ENCODE assay signal across 17 cellular contexts in genomic region chr11:110425751-110426545, GRCh38. TPM values are rescaled to one million over a fixed set of nuclear protein-coding genes. Genes with fewer than 3 reads are reported as not detected.
A peak's percentile ranks its signal among the peaks of the same experiment; 100 is the strongest.
DNase-seq lines count a peak whose midpoint lies in the region; ATAC-seq and TF ChIP-seq lines count a peak whose summit lies in the region.
"Had no signal": no experiment of that assay in that cellular context is flagged by ENCODE, and none has a peak within 500 bp of the region (broad histone marks: within the 10 kb centered on the region; RNA-seq: fewer than 3 reads in every experiment).

No MANE protein-coding gene starts in this region.

- no TSS peak for BruUV-seq in PC-3 (replicated peaks; lab: Mats Ljungman, UMichigan)

- H3K4me1 ChIP-seq in PC-3 (ENCODE audit: insufficient read depth, low read length), result 0 out of 2 replicates have a peak, but pooled peaks cover 5% of the 10 kb centered on the region

- no peak overlapping the region for H3K9ac ChIP-seq in PC-3 (ENCODE audit: low read length)
- H3K9ac ChIP-seq: BLaER1 had no signal

- no peak for TF ChIP-seq CTCF in PC-3 (conservative IDR thresholded peaks at IDR 0.05; ENCODE audit: low read depth, low read length)

- H3K79me2 ChIP-seq in PC-3 (ENCODE audit: low read length), result peaks cover 8% of the 10 kb centered on the region

- no peak overlapping the region for H2AFZ ChIP-seq in PC-3 (ENCODE audit: low read length)

- intact Hi-C loops in PC-3 (cut with micrococcal nuclease), result no loop called here

- H3K9me3 ChIP-seq in PC-3 (ENCODE audit: low read length), result 0 out of 2 replicates have a peak, but pooled peaks cover under 1% of the 10 kb centered on the region

- POLR2A ChIA-PET in HEK293T (lab: Yijun Ruan, JAX), result no interaction called here
- POLR2A ChIA-PET in PC-3 (lab: Charles Lee; ENCODE audit: unreplicated experiment), result no interaction called here

- no peaks in the 10 kb centered on the region for H3F3A ChIP-seq in PC-3 (ENCODE audit: low read length, unreplicated experiment)

- CTCF ChIA-PET in HEK293T (lab: Yijun Ruan, JAX) (interaction anchor here (1.2 kb wide), 1 partner anchor 10 kb away, joined by 3 read pairs; no protein-coding TSS in a partner anchor), PC-3 (lab: Charles Lee) (no interaction called here)

- H3K4me2 ChIP-seq in PC-3 (ENCODE audit: low read length), result no peak overlapping the region
- H3K4me2 ChIP-seq: BLaER1 had no signal

- no peak overlapping the region for H3K27ac ChIP-seq in PC-3 (ENCODE audit: low read length)
- H3K27ac ChIP-seq: BLaER1 had no signal

- H3K36me3 ChIP-seq in PC-3 (ENCODE audit: low read depth, low read length), result no peaks in the 10 kb centered on the region
- H3K36me3 ChIP-seq: BLaER1 had no signal

- no peaks in the 10 kb centered on the region for H3K27me3 ChIP-seq in PC-3 (ENCODE audit: low read length)
- H3K27me3 ChIP-seq: BLaER1 had no signal

- peaks cover 5% of the 10 kb centered on the region; the same call in 1 of the 2 replicates for H4K20me1 ChIP-seq in PC-3 (ENCODE audit: low read length)
- H4K20me1 ChIP-seq: BLaER1 had no signal

- DNase-seq in AG08396 (ENCODE audit: low spot score) (peak; percentile 42), HEK293T (ENCODE audit: extremely low spot score) (peak; percentile 19), PC-3 (peak; percentile 20), fibroblast of peridontal ligament (ENCODE audit: extremely low read depth) (peak; percentile 91), NK-92 (lab: John Stamatoyannopoulos, UW; ENCODE audit: unreplicated experiment) (no peak), NCI-H1092 (lab: John Stamatoyannopoulos, UW) (no peak)
- DNase-seq: activated naive CD4-positive, alpha-beta T cell; cerebellar nuclear complex; foreskin melanocyte; GDM1; kidney glomerular epithelial cell; naive B cell; stimulated activated CD4-positive, alpha-beta T cell treated with anti-CD3 and anti-CD28 coated beads, Interleukin-4, amount 100 ng/mL, for 4 hours; stimulated activated naive CD4-positive, alpha-beta T cell had no signal

- H3K4me3 ChIP-seq in PC-3 (ENCODE audit: low read length), result no peak overlapping the region
- H3K4me3 ChIP-seq: BLaER1 had no signal

- no peaks in the 10 kb centered on the region for H3K9me2 ChIP-seq in PC-3 (replicated peaks; ENCODE audit: low read length)

- ATAC-seq in PC-3, result no peak
- ATAC-seq in HG02973 (IDR thresholded peaks at IDR 0.05; ENCODE audit: unreplicated experiment), result no peak
- ATAC-seq in GM21529 (IDR thresholded peaks at IDR 0.05; ENCODE audit: unreplicated experiment), result no peak

TF ChIP-seq in HEK293T, 16 proteins besides CTCF, POLR2A, EP300 and RAD21:
- TF ChIP-seq FOXK2 (IDR thresholded peaks at IDR 0.05), result no peak
- TF ChIP-seq BHLHE40 (IDR thresholded peaks at IDR 0.05; ENCODE audit: borderline replicate concordance), result no peak
- TF ChIP-seq SP1 (IDR thresholded peaks at IDR 0.05), result no peak
- TF ChIP-seq, protein P1, sequence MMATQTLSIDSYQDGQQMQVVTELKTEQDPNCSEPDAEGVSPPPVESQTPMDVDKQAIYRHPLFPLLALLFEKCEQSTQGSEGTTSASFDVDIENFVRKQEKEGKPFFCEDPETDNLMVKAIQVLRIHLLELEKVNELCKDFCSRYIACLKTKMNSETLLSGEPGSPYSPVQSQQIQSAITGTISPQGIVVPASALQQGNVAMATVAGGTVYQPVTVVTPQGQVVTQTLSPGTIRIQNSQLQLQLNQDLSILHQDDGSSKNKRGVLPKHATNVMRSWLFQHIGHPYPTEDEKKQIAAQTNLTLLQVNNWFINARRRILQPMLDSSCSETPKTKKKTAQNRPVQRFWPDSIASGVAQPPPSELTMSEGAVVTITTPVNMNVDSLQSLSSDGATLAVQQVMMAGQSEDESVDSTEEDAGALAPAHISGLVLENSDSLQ (IDR thresholded peaks at IDR 0.05), result no peak
- no peak for TF ChIP-seq NFRKB (IDR thresholded peaks at IDR 0.05)
- TF ChIP-seq ARNT (IDR thresholded peaks at IDR 0.05), result no peak
- TF ChIP-seq L3MBTL2 (conservative IDR thresholded peaks at IDR 0.05), result no peak
- TF ChIP-seq FOXM1 (IDR thresholded peaks at IDR 0.05; ENCODE audit: borderline replicate concordance), result no peak
- no peak for TF ChIP-seq HDGF (IDR thresholded peaks at IDR 0.05; ENCODE audit: borderline replicate concordance)
- TF ChIP-seq ELF4 (IDR thresholded peaks at IDR 0.05), result no peak
- no peak for TF ChIP-seq SUZ12 (IDR thresholded peaks at IDR 0.05)
- TF ChIP-seq FOXA1 (IDR thresholded peaks at IDR 0.05), result no peak
- no peak for TF ChIP-seq ZNF384 (IDR thresholded peaks at IDR 0.05)

RNA-seq across cellular contexts. Expression of gene FDX1, which starts 3.8 kb away (rescaled TPM):
- total RNA-seq in PC-3 (2014; rRNA removed), result 14.8 and 16.6 TPM in 2 replicates

Comparison
In these comparisons a context has a peak if more than half of its experiments do, and no peak if none do; other contexts are left out.
1. DNase-seq: peak in AG08396 (single experiment), HEK293T (single experiment), PC-3 (single experiment) and fibroblast of peridontal ligament (single experiment); none in NK-92 (single experiment) and NCI-H1092 (single experiment).